ENCODE assay signal across 8 cellular contexts in the genomic region with DNA sequence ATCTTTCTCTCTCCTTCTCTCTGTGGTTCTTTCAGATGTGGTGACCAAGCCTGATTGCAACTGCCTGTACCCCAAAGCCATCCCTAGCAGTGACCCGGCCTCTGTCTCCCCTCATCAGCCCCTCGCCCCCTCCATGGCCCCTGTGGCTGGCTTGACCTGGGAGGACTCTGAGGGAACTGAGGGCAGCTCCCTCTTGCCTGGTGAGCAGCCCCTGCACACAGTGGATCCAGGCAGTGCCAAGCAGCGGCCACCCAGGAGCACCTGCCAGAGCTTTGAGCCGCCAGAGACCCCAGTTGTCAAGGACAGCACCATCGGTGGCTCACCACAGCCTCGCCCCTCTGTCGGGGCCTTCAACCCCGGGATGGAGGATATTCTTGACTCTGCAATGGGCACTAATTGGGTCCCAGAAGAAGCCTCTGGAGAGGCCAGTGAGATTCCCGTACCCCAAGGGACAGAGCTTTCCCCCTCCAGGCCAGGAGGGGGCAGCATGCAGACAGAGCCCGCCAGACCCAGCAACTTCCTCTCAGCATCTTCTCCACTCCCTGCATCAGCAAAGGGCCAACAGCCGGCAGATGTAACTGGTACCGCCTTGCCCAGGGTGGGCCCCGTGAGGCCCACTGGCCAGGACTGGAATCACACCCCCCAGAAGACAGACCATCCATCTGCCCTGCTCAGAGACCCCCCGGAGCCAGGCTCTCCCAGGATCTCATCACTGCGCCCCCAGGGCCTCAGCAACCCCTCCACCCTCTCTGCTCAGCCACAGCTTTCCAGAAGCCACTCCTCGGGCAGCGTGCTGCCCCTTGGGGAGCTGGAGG. TPM values are rescaled to one million over a fixed set of nuclear protein-coding genes. Genes with fewer than 3 reads are reported as not detected.
A peak's percentile ranks its signal among the peaks of the same experiment; 100 is the strongest.
DNase-seq lines count a peak whose midpoint lies in the region; ATAC-seq and TF ChIP-seq lines count a peak whose summit lies in the region.

No MANE protein-coding gene starts in this region.

- no peak overlapping the region for H3K4me3 ChIP-seq in GM12875 (ENCODE audit: low read depth, low read length)
- H3K4me3 ChIP-seq in colonic mucosa = no peak overlapping the region
- H3K4me3 ChIP-seq in osteoblast (ENCODE audit: insufficient read depth, low read length) = no peak overlapping the region

- H2AFZ ChIP-seq in osteoblast (ENCODE audit: low read length) = no peak overlapping the region

- intact Hi-C loops in colonic mucosa (cut with DNase I) = no loop called here

- CTCF ChIA-PET in RWPE1 (lab: Yijun Ruan, JAX) = interaction anchor here (0.6 to 1.9 kb wide), 6 partner anchors 12 to 233 kb away, joined by 3 to 9 read pairs (median 6); a partner anchor contains a TSS

- ATAC-seq in GM21381 (IDR thresholded peaks at IDR 0.05; ENCODE audit: unreplicated experiment) (no peak), HG03432 (IDR thresholded peaks at IDR 0.05; ENCODE audit: unreplicated experiment) (no peak)

- H3K4me1 ChIP-seq in colonic mucosa = no peaks in the 10 kb centered on the region
- peaks cover 24% of the 10 kb centered on the region for H3K4me1 ChIP-seq in osteoblast (ENCODE audit: insufficient read depth, low read length)

- peaks cover 20% of the 10 kb centered on the region for H3K79me2 ChIP-seq in osteoblast (ENCODE audit: insufficient read depth, low read length)

- H3K27me3 ChIP-seq in colonic mucosa = no peaks in the 10 kb centered on the region
- no peaks in the 10 kb centered on the region for H3K27me3 ChIP-seq in osteoblast (ENCODE audit: insufficient read depth, low read length)

- H3K4me2 ChIP-seq in osteoblast (ENCODE audit: insufficient read depth, low read length) = no peak overlapping the region

- H3K36me3 ChIP-seq in colonic mucosa = no peaks in the 10 kb centered on the region
- peaks cover 87% of the 10 kb centered on the region for H3K36me3 ChIP-seq in osteoblast (ENCODE audit: insufficient read depth, low read length)

- DNase-seq in NCI-H460 (ENCODE audit: extremely low read depth, low read depth) = peak; percentile 26
- DNase-seq in colonic mucosa = peak; percentile 32
- DNase-seq in osteoblast (ENCODE audit: insufficient read length, low spot score, missing footprints) = no peak
- DNase-seq in globus pallidus (ENCODE audit: low spot score) = no peak
- no peak for DNase-seq in RWPE1 (ENCODE audit: low spot score)

- H3K9ac ChIP-seq in colonic mucosa (ENCODE audit: low read depth in 2 of 2, low read length in 2 of 2) = no peak overlapping the region

- TF ChIP-seq CTCF in GM12875 (IDR thresholded peaks at IDR 0.05; ENCODE audit: borderline replicate concordance, insufficient read depth, low read depth, low read length) (peak; percentile 66), colonic mucosa (IDR thresholded peaks at IDR 0.05) (peak; percentile 39), osteoblast (IDR thresholded peaks at IDR 0.05; ENCODE audit: extremely low read depth, low read depth, low read length) (peak; percentile 39), RWPE1 (conservative IDR thresholded peaks at IDR 0.05; ENCODE audit: low read depth) (no peak)

- no peak overlapping the region for H3K27ac ChIP-seq in colonic mucosa
- H3K27ac ChIP-seq in osteoblast (ENCODE audit: low read depth, low read length) = no peak overlapping the region
- no peak overlapping the region for H3K27ac ChIP-seq in RWPE1

- H3K9me3 ChIP-seq in colonic mucosa (no peaks in the 10 kb centered on the region), osteoblast (ENCODE audit: low read depth, low read length) (no peaks in the 10 kb centered on the region)

- POLR2A ChIA-PET in RWPE1 (lab: Yijun Ruan, JAX; ENCODE audit: low non-redundant PET) = no interaction called here

- H4K20me1 ChIP-seq in osteoblast (ENCODE audit: insufficient read depth, low read length) = peaks cover 38% of the 10 kb centered on the region

RNA-seq across cellular contexts. Expression of a gene that starts 12.7 kb away (rescaled TPM):
- 7.7 and 9.5 TPM in 2 replicates for total RNA-seq in NCI-H460 (2014; rRNA removed; shearing (Covaris generic))
- polyA plus RNA-seq in NCI-H460 (2014; cell fraction: nucleus; rRNA removed) = 11.8 and 21.5 TPM in 2 replicates
- total RNA-seq in colonic mucosa (10 to 100 TPM; 14.1 to 18.1 TPM), osteoblast (38.0 and 53.9 TPM in 2 replicates)

Comparison
In these comparisons a context has a peak if more than half of its experiments do, and no peak if none do; other contexts are left out.
1. DNase-seq: peak in NCI-H460 (single experiment) and colonic mucosa (single experiment); none in osteoblast (single experiment), globus pallidus (single experiment) and RWPE1 (single experiment).